Comparison of ENCODE assay signal across 8 cellular contexts in the genomic region with DNA sequence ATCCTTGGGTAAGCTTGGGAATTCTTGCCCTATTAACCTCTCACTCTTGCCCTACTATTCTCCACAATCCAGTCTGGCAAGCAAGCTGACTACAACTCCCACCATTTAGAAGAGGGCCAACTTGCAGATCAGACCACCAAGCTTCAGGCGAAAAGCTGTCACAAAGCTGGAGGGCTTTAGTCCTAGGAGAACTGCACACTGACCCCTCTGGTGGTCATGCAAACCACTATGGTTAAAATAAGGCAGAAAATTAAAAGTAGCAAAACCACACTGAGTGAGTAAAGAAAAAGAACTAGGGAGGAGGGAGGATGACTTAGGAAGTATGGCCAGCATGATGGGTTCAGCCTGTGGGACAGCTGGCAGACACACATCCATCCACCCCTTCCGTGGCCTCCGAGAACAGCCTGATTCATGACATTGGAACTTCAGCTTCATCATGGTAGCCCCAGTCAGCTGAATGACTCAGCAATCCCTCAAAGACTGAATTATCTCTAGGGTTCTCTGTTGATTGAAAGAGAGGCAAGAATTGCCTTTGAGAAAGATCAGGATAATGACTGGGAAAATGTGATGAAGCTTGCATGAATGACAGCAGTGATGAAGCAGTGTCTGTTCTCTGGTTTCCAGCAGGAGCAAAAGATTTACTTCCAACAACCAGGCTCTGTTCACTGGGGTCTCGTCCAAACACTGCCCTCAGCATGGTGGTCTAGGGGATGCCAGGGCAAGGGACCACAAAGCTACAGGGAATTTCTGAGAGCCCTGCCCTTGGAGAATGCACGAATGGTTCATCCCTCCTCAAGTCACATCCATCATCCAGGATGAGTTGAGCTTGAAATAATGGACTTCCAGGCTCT. TPM values are rescaled to one million over a fixed set of nuclear protein-coding genes. Genes with fewer than 3 reads are reported as not detected.
DNase-seq lines count a peak whose midpoint lies in the region; ATAC-seq lines count a peak whose summit lies in the region.

No MANE protein-coding gene starts in this region.

- H3K4me1 Mint-ChIP-seq in activated CD8-positive, alpha-beta T cell treated with anti-CD3 and anti-CD28 coated beads, Interleukin-2, amount 10 ng/mL, durations not matched to agents 7 days and 5 days (ENCODE audit: low read depth) = peaks cover 43% of the 10 kb centered on the region

- DNase-seq in AG08396 (ENCODE audit: low spot score) (peak; percentile 89), M059J (ENCODE audit: low read depth) (peak; percentile 99), myocyte (ENCODE audit: low read depth) (peak; percentile 98), activated gamma-delta T cell (lab: John Stamatoyannopoulos, UW) (no peak)
- no peak for DNase-seq in activated CD8-positive, alpha-beta memory T cell treated with anti-CD3 and anti-CD28 coated beads, Interleukin-2, amount 50 U/mL, for 4 hours
- no peak for DNase-seq in activated CD8-positive, alpha-beta T cell treated with anti-CD3 and anti-CD28 coated beads, Interleukin-2, amount 10 ng/mL, durations not matched to agents 7 days and 5 days

- H3K27ac Mint-ChIP-seq in activated CD8-positive, alpha-beta T cell treated with anti-CD3 and anti-CD28 coated beads, Interleukin-2, amount 10 ng/mL, durations not matched to agents 7 days and 5 days = no peak overlapping the region

- no peaks in the 10 kb centered on the region for H3K9me3 Mint-ChIP-seq in activated CD8-positive, alpha-beta T cell treated with anti-CD3 and anti-CD28 coated beads, Interleukin-2, amount 10 ng/mL, durations not matched to agents 7 days and 5 days (ENCODE audit: insufficient read depth)

- H3K27me3 Mint-ChIP-seq in activated CD8-positive, alpha-beta T cell treated with anti-CD3 and anti-CD28 coated beads, Interleukin-2, amount 10 ng/mL, durations not matched to agents 7 days and 5 days (ENCODE audit: low read depth) = no peaks in the 10 kb centered on the region

- H3K36me3 Mint-ChIP-seq in activated CD8-positive, alpha-beta T cell treated with anti-CD3 and anti-CD28 coated beads, Interleukin-2, amount 10 ng/mL, durations not matched to agents 7 days and 5 days (ENCODE audit: low read depth) = no peaks in the 10 kb centered on the region

- ATAC-seq in activated CD8-positive, alpha-beta T cell treated with anti-CD3 and anti-CD28 coated beads, Interleukin-2, amount 10 ng/mL, durations not matched to agents 7 days and 5 days = no peak
- no peak for ATAC-seq in GM19324 (IDR thresholded peaks at IDR 0.05; ENCODE audit: low FRiP score, unreplicated experiment)

- POLR2A ChIA-PET in activated CD8-positive, alpha-beta T cell treated with anti-CD3 and anti-CD28 coated beads, Interleukin-2, amount 10 ng/mL, durations not matched to agents 7 days and 5 days (lab: Charles Lee) = no interaction called here

- peak overlapping the region; percentile 39 for H3K27ac ChIP-seq in cingulate gyrus (ENCODE audit: low read depth, low read length)

- CTCF ChIA-PET in activated CD8-positive, alpha-beta T cell treated with anti-CD3 and anti-CD28 coated beads, Interleukin-2, amount 10 ng/mL, durations not matched to agents 7 days and 5 days (lab: Charles Lee) = interaction anchor here (1.3 to 1.4 kb wide), 2 partner anchors 19 to 51 kb away, joined by 4 read pairs; no protein-coding TSS in a partner anchor

- H3K4me3 Mint-ChIP-seq in activated CD8-positive, alpha-beta T cell treated with anti-CD3 and anti-CD28 coated beads, Interleukin-2, amount 10 ng/mL, durations not matched to agents 7 days and 5 days = no peak overlapping the region

RNA-seq across cellular contexts. Expression of a gene that starts 24.4 kb away (rescaled TPM):
- 1.2 and 2.9 TPM in 2 replicates for total RNA-seq in M059J (2014; rRNA removed; shearing (Covaris generic))
- 2.4 and 7.2 TPM in 2 replicates for total RNA-seq in myocyte
- polyA plus RNA-seq in myocyte (2012) = 3.7 TPM
- 10 to 100 TPM; 17.7 to 18.3 TPM for total RNA-seq in activated CD8-positive, alpha-beta T cell treated with anti-CD3 and anti-CD28 coated beads, Interleukin-2, amount 10 ng/mL, durations not matched to agents 7 days and 5 days

Comparison
In these comparisons a context has a peak if more than half of its experiments do, and no peak if none do; other contexts are left out.
1. DNase-seq: peak in AG08396 (single experiment), M059J (single experiment) and myocyte (single experiment); none in activated CD8-positive, alpha-beta memory T cell treated with anti-CD3 and anti-CD28 coated beads, Interleukin-2, amount 50 U/mL, for 4 hours (single experiment), activated CD8-positive, alpha-beta T cell treated with anti-CD3 and anti-CD28 coated beads, Interleukin-2, amount 10 ng/mL, durations not matched to agents 7 days and 5 days (single experiment) and activated gamma-delta T cell (single experiment).